10 cellular contexts compared by ENCODE assay signal in the genomic region with DNA sequence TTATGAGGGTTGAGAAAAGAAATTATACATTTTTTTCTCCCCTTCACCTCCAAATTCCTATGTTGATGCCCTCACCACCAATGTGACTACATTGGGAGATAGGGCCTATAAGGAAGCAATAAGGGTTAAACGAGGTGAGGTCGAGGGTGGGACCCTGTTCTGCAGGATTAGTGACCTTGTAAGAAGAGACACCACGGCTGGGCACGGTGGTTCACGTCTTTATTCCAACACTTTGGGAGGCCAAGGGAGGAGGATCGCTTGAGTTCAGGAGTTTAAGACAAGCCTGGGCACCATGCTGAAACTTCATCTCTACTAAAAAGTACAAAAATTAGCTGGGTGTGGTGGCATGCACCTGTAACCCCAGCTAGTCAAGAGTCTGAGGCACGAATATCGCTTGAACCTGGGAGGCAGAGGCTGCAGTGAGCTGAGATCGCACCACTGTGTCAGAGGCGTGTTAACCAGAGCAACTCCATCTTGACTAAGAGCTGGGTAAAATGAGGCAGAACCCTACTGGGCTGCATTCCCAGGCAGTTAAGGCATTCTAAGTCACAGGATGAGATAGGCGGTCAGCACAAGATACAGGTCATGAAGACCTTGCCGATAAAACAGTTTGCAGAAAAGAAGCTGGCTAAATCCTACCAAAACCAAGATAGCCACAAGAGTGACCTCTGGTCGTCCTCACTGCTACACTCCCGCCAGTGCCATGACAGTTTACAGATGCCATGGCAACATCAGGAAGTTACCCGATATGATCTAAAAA.
A peak's percentile ranks its signal among the peaks of the same experiment; 100 is the strongest.
DNase-seq lines count a peak whose midpoint lies in the region; ATAC-seq and TF ChIP-seq lines count a peak whose summit lies in the region.
"Had no signal": no experiment of that assay in that cellular context is flagged by ENCODE, and none has a peak within 500 bp of the region (broad histone marks: within the 10 kb centered on the region; RNA-seq: fewer than 3 reads in every experiment).

No MANE protein-coding gene starts in this region.

- BruUV-seq in PC-3 (replicated peaks; lab: Mats Ljungman, UMichigan) = no TSS peak
- no TSS peak for BruUV-seq in mammary epithelial cell (replicated peaks; lab: Mats Ljungman, UMichigan)

- TF ChIP-seq POLR2A in right lobe of liver (IDR thresholded peaks at IDR 0.05) (no peak), spleen (IDR thresholded peaks at IDR 0.05) (no peak)

- H3K4me3 ChIP-seq in PC-3 (ENCODE audit: low read length) = peak overlapping the region; percentile 65
- peak overlapping the region; percentile 35 to 38 (median 38) for H3K4me3 ChIP-seq in mammary epithelial cell (replicated peaks in 1 of 3; ENCODE audit: insufficient read depth in 1 of 3, low read depth in 2 of 3, low read length in 3 of 3)
- peak overlapping the region; percentile 49 to 66 (median 54) for H3K4me3 ChIP-seq in right lobe of liver
- H3K4me3 ChIP-seq in thoracic aorta = peak overlapping the region; percentile 75
- peak overlapping the region in 4 of 8 donors; percentile 7 to 40 (median 21) for H3K4me3 ChIP-seq in spleen

- H3K4me1 ChIP-seq in PC-3 (ENCODE audit: insufficient read depth, low read length) = peaks cover 57% of the 10 kb centered on the region
- H3K4me1 ChIP-seq in mammary epithelial cell (ENCODE audit: insufficient read depth, low read length) = peaks cover 9% of the 10 kb centered on the region
- no peaks in the 10 kb centered on the region for H3K4me1 ChIP-seq in right lobe of liver
- peaks cover 5 to 32% of the 10 kb centered on the region in 2 donors for H3K4me1 ChIP-seq in thoracic aorta (ENCODE audit: control insufficient read depth in 1 of 2, low read depth in 2 of 2)
- peaks cover 1 to 31% (median 10%) of the 10 kb centered on the region in 6 donors for H3K4me1 ChIP-seq in spleen

- H3K4me1 Mint-ChIP-seq in T-helper 2 cell treated with Interferon-gamma antibody and Interleukin-4, amounts not matched to agents 5 μg/mL and 100 μg/mL, for 36 hours (ENCODE audit: low read depth) = peaks cover 8% of the 10 kb centered on the region

- no peaks in the 10 kb centered on the region for H3K79me2 ChIP-seq in PC-3 (ENCODE audit: low read length)
- H3K79me2 ChIP-seq in mammary epithelial cell (ENCODE audit: insufficient read depth, low read length) = no peaks in the 10 kb centered on the region

- peaks cover 3% of the 10 kb centered on the region for H3K27me3 Mint-ChIP-seq in T-helper 2 cell treated with Interferon-gamma antibody and Interleukin-4, amounts not matched to agents 5 μg/mL and 100 μg/mL, for 36 hours (ENCODE audit: low read depth)

- peak overlapping the region; percentile 79 for H3K4me2 ChIP-seq in PC-3 (ENCODE audit: low read length)
- H3K4me2 ChIP-seq in mammary epithelial cell (ENCODE audit: insufficient read depth, low read depth, low read length) = peak overlapping the region; percentile 69

- H3K9me2 ChIP-seq in PC-3 (replicated peaks; ENCODE audit: low read length) = no peaks in the 10 kb centered on the region

- H3K9me3 Mint-ChIP-seq in T-helper 2 cell treated with Interferon-gamma antibody and Interleukin-4, amounts not matched to agents 5 μg/mL and 100 μg/mL, for 36 hours = peaks cover 17% of the 10 kb centered on the region

- dilution Hi-C loops in mammary epithelial cell (cut with HindIII; ENCODE audit: low sequenced_read_pairs) = no loop called here

- H3F3A ChIP-seq in PC-3 (ENCODE audit: low read length, unreplicated experiment) = no peaks in the 10 kb centered on the region

- H3K9me3 ChIP-seq in PC-3 (ENCODE audit: low read length) = no peaks in the 10 kb centered on the region
- H3K9me3 ChIP-seq in mammary epithelial cell (replicated peaks; ENCODE audit: insufficient read depth, low read length) = no peaks in the 10 kb centered on the region
- H3K9me3 ChIP-seq in right lobe of liver = no peaks in the 10 kb centered on the region
- no peaks in the 10 kb centered on the region for H3K9me3 ChIP-seq in thoracic aorta
- H3K9me3 ChIP-seq in spleen = peaks cover 0 to 18% (median 3%) of the 10 kb centered on the region in 8 donors

- H3K9ac ChIP-seq in PC-3 (ENCODE audit: low read length) (peak overlapping the region; percentile 45), mammary epithelial cell (ENCODE audit: insufficient read depth, low read length) (no peak overlapping the region)

- POLR2A ChIA-PET in PC-3 (lab: Charles Lee; ENCODE audit: unreplicated experiment) = interaction anchor here (0.6 kb wide), 1 partner anchor 270 kb away, joined by 4 read pairs; no protein-coding TSS in a partner anchor

- DNase-seq in PC-3 = peak; percentile 51
- no peak for DNase-seq in mammary epithelial cell
- no peak for DNase-seq in right lobe of liver
- DNase-seq in thoracic aorta (ENCODE audit: low spot score) = no peak
- no peak for DNase-seq in T-helper 2 cell treated with Interferon-gamma antibody and Interleukin-4, amounts not matched to agents 5 μg/mL and 100 μg/mL, for 36 hours (ENCODE audit: low spot score)
- DNase-seq in spleen = no peak
- DNase-seq in Kasumi-1 (lab: John Stamatoyannopoulos, UW) = no peak
- DNase-seq: activated CD4-positive, alpha-beta T cell treated with anti-CD3 and anti-CD28 coated beads for 48 hours; NCI-H1417 treated with DMSO at 0.1 percent for 48 hours had no signal

- no peak overlapping the region for H3K27ac Mint-ChIP-seq in T-helper 2 cell treated with Interferon-gamma antibody and Interleukin-4, amounts not matched to agents 5 μg/mL and 100 μg/mL, for 36 hours

- H3K4me3 Mint-ChIP-seq in T-helper 2 cell treated with Interferon-gamma antibody and Interleukin-4, amounts not matched to agents 5 μg/mL and 100 μg/mL, for 36 hours = no peak overlapping the region

- intact Hi-C loops in PC-3 (cut with micrococcal nuclease) = no loop called here
- intact Hi-C loops in mammary epithelial cell (cut with micrococcal nuclease) = no loop called here
- intact Hi-C loops in right lobe of liver (cut with DNase I) = no loop called here
- intact Hi-C loops in spleen (cut with DNase I; ENCODE audit: low total_unique reads) = no loop called here

- ATAC-seq in PC-3 (peak; percentile 25), right lobe of liver (peak in 2 of 4 donors; percentile 28 to 30), thoracic aorta (ENCODE audit: insufficient number of reproducible peaks, low FRiP score, low read depth) (no peak), HG02571 (IDR thresholded peaks at IDR 0.05; ENCODE audit: unreplicated experiment) (no peak)

- CTCF ChIA-PET in PC-3 (lab: Charles Lee) = interaction anchor here (1.0 kb wide), 1 partner anchor 97 kb away, joined by 3 read pairs; no protein-coding TSS in a partner anchor
- CTCF ChIA-PET in mammary epithelial cell (lab: Charles Lee; ENCODE audit: low non-redundant PET) = no interaction called here

- H2AFZ ChIP-seq in PC-3 (ENCODE audit: low read length) = peak overlapping the region; percentile 73
- H2AFZ ChIP-seq in mammary epithelial cell (ENCODE audit: low read depth, low read length) = peak overlapping the region; percentile 83

- in situ Hi-C loops in mammary epithelial cell (cut with MboI; ENCODE audit: low sequenced_read_pairs in 2 of 2) = loop anchor here (5.0 kb wide), 1 partner anchor 95 kb away; a partner anchor contains a TSS

- H4K20me1 ChIP-seq in PC-3 (ENCODE audit: low read length) = no peaks in the 10 kb centered on the region
- H4K20me1 ChIP-seq in mammary epithelial cell (ENCODE audit: insufficient read depth, low read length) = no peaks in the 10 kb centered on the region

- H3K27ac ChIP-seq in PC-3 (ENCODE audit: low read length) (peak overlapping the region; percentile 73), mammary epithelial cell (ENCODE audit: insufficient read depth, low read depth, low read length) (no peak overlapping the region), right lobe of liver (no peak overlapping the region), thoracic aorta (peak overlapping the region; percentile 32 to 49), spleen (no peak overlapping the region)

- no peaks in the 10 kb centered on the region for H3K36me3 Mint-ChIP-seq in T-helper 2 cell treated with Interferon-gamma antibody and Interleukin-4, amounts not matched to agents 5 μg/mL and 100 μg/mL, for 36 hours (ENCODE audit: low read depth)

- WGBS in mammary epithelial cell (ENCODE audit: low coverage, missing lambda C conversion rate) = 80% methylated on average over 13 of the region's 15 CpGs
- 62% methylated on average over 15 of the region's 15 CpGs for WGBS in right lobe of liver (ENCODE audit: insufficient coverage, low coverage, low lambda C conversion rate, missing lambda C conversion rate)
- WGBS in spleen, 5 donors = 79 to 91% (median 86%) methylated on average over 15 of the region's 15 CpGs

- TF ChIP-seq CTCF in PC-3 (conservative IDR thresholded peaks at IDR 0.05; ENCODE audit: low read depth, low read length) (no peak), mammary epithelial cell (conservative IDR thresholded peaks at IDR 0.05 in 1 of 2, IDR thresholded peaks at IDR 0.05 in 1 of 2; ENCODE audit: extremely low read depth in 1 of 2, insufficient read depth in 1 of 2, low read depth in 1 of 2, low read length in 2 of 2) (no peak), right lobe of liver (IDR thresholded peaks at IDR 0.05) (no peak), thoracic aorta (IDR thresholded peaks at IDR 0.05) (no peak), spleen (IDR thresholded peaks at IDR 0.05 in 8 of 11, conservative IDR thresholded peaks at IDR 0.05 in 3 of 11) (no peak)

- H3K36me3 ChIP-seq in PC-3 (ENCODE audit: low read depth, low read length) = no peaks in the 10 kb centered on the region
- no peaks in the 10 kb centered on the region for H3K36me3 ChIP-seq in mammary epithelial cell (ENCODE audit: insufficient read depth, low read length)
- H3K36me3 ChIP-seq in right lobe of liver = no peaks in the 10 kb centered on the region
- H3K36me3 ChIP-seq in thoracic aorta = no peaks in the 10 kb centered on the region
- no peaks in the 10 kb centered on the region for H3K36me3 ChIP-seq in spleen

- H3K27me3 ChIP-seq in PC-3 (ENCODE audit: low read length) = no peaks in the 10 kb centered on the region
- no peaks in the 10 kb centered on the region for H3K27me3 ChIP-seq in mammary epithelial cell (ENCODE audit: insufficient read depth, low read length)
- H3K27me3 ChIP-seq in right lobe of liver = no peaks in the 10 kb centered on the region
- no peaks in the 10 kb centered on the region for H3K27me3 ChIP-seq in thoracic aorta (replicated peaks; ENCODE audit: insufficient read depth)
- H3K27me3 ChIP-seq in spleen (replicated peaks in 1 of 7) = no peaks in the 10 kb centered on the region

Comparison
In these comparisons a context has a peak if more than half of its experiments do, and no peak if none do; other contexts are left out.
1. H3K27ac ChIP-seq: peak in PC-3 (single experiment) and thoracic aorta (2 of 2); none in mammary epithelial cell (single experiment), right lobe of liver (0 of 3) and spleen (0 of 8).